ENCODE assay signal across 17 cellular contexts in genomic region chr6:142714956-142715355, GRCh38.
A peak's percentile ranks its signal among the peaks of the same experiment; 100 is the strongest.
DNase-seq lines count a peak whose midpoint lies in the region; ATAC-seq, FAIRE-seq and TF ChIP-seq lines count a peak whose summit lies in the region.
"Had no signal": no experiment of that assay in that cellular context is flagged by ENCODE, and none has a peak within 500 bp of the region (broad histone marks: within the 10 kb centered on the region; RNA-seq: fewer than 3 reads in every experiment).

No MANE protein-coding gene starts in this region.

- no peak for TF ChIP-seq RAD21 in H1 (IDR thresholded peaks at IDR 0.05 in 1 of 2, conservative IDR thresholded peaks at IDR 0.05 in 1 of 2; ENCODE audit: low read depth in 2 of 2, low read length in 2 of 2)
- no peak for TF ChIP-seq RAD21 in SK-N-SH (IDR thresholded peaks at IDR 0.05; ENCODE audit: low read length)

- no peak overlapping the region for H3K14ac ChIP-seq in H1 (ENCODE audit: insufficient read length)

- FAIRE-seq in H1 (lab: Jason Lieb, UNC), result no peak
- FAIRE-seq: GM12878, GM18507 had no signal

- peak overlapping the region in 9 of 11 experiments; percentile 35 to 65 (median 59); a peak in 15 of 22 replicates for H3K4me2 ChIP-seq in BLaER1 treated with 17β-estradiol and CSF1 and Interleukin-3, amounts not matched to agents 10 nM and 100 nM
- H3K4me2 ChIP-seq in H1 (ENCODE audit: insufficient read depth in 1 of 2, low read depth in 2 of 2, low read length in 2 of 2), result no peak overlapping the region
- H3K4me2 ChIP-seq in parathyroid adenoma (ENCODE audit: low read length), result no peak overlapping the region
- no peak overlapping the region for H3K4me2 ChIP-seq in SK-N-SH

- H3K27ac ChIP-seq in BLaER1 treated with 17β-estradiol and CSF1 and Interleukin-3, amounts not matched to agents 10 nM and 100 nM, result peak overlapping the region in 5 of 11 experiments; percentile 16 to 60 (median 44); a peak in 5 of 22 replicates
- H3K27ac ChIP-seq in H1 (ENCODE audit: low read depth, low read length), result no peak overlapping the region
- H3K27ac ChIP-seq in parathyroid adenoma, result no peak overlapping the region
- no peak overlapping the region for H3K27ac ChIP-seq in SK-N-SH (ENCODE audit: low read depth in 2 of 2, low read length in 1 of 2)

- no peak overlapping the region for H3K4ac ChIP-seq in H1 (replicated peaks; ENCODE audit: insufficient read length, low read depth, low read length)

- peak overlapping the region; percentile 45 for H2AFZ ChIP-seq in H1 (ENCODE audit: low read length)
- H2AFZ ChIP-seq in parathyroid adenoma, result peak overlapping the region; percentile 35
- no peak overlapping the region for H2AFZ ChIP-seq in SK-N-SH (ENCODE audit: low read depth)

- H2BK12ac ChIP-seq in H1 (ENCODE audit: low read depth, low read length), result no peak overlapping the region

- no peak overlapping the region for H2BK120ac ChIP-seq in H1 (replicated peaks; ENCODE audit: low read depth, low read length)

- POLR2A ChIA-PET in WTC11 (lab: Charles Lee), result no interaction called here
- POLR2A ChIA-PET in H1 (lab: Charles Lee; ENCODE audit: partially characterized antibody), result no interaction called here
- POLR2A ChIA-PET in SK-N-SH (lab: Yijun Ruan, JAX), result no interaction called here

- H3K27me3 ChIP-seq in BLaER1 treated with 17β-estradiol and CSF1 and Interleukin-3, amounts not matched to agents 10 nM and 100 nM, result no peaks in the 10 kb centered on the region
- H3K27me3 ChIP-seq in H1 (replicated peaks in 1 of 4; ENCODE audit: control insufficient read depth in 3 of 4, extremely low read depth in 1 of 4, insufficient read depth in 3 of 4, low read length in 3 of 4) (no peaks in the 10 kb centered on the region), parathyroid adenoma (ENCODE audit: control insufficient read depth, insufficient read depth, low read length) (no peaks in the 10 kb centered on the region), SK-N-SH (ENCODE audit: insufficient read depth) (no peaks in the 10 kb centered on the region)

- H3K9me3 Mint-ChIP-seq in WTC11, result peaks cover 15% of the 10 kb centered on the region

- H3K9me2 ChIP-seq in SK-N-SH, result no peaks in the 10 kb centered on the region

- no peak overlapping the region for H3K56ac ChIP-seq in H1 (replicated peaks; ENCODE audit: insufficient read length, low read depth, low read length)

- no peak overlapping the region for H2BK15ac ChIP-seq in H1 (ENCODE audit: low read length)

- peaks cover 15% of the 10 kb centered on the region for H3K4me1 Mint-ChIP-seq in WTC11

- no peak overlapping the region for H4K5ac ChIP-seq in H1 (ENCODE audit: insufficient read length, low read depth, low read length)

- TF ChIP-seq CTCF in WTC11 (IDR thresholded peaks at IDR 0.05) (no peak), H1 (IDR thresholded peaks at IDR 0.05; ENCODE audit: control extremely low read depth in 1 of 3, insufficient read depth in 1 of 3, low read depth in 1 of 3, low read length in 3 of 3) (no peak), parathyroid adenoma (IDR thresholded peaks at IDR 0.05) (no peak), SK-N-SH (IDR thresholded peaks at IDR 0.05) (no peak)

- peak overlapping the region; percentile 1; the same call in 1 of the 2 replicates for H3K18ac ChIP-seq in H1 (ENCODE audit: extremely low read depth, low read length)

- CTCF ChIA-PET in WTC11 (lab: Charles Lee) (interaction anchor here (1.1 to 1.8 kb wide), 3 partner anchors 18 to 240 kb away, joined by 3 to 7 read pairs (median 4); no protein-coding TSS in a partner anchor), H1 (lab: Charles Lee; ENCODE audit: partially characterized antibody) (interaction anchor here (0.9 to 1.9 kb wide), 7 partner anchors 16 to 312 kb away, joined by 3 to 6 read pairs (median 3); no protein-coding TSS in a partner anchor), SK-N-SH (lab: Yijun Ruan, JAX) (interaction anchor here (0.9 to 1.4 kb wide), 3 partner anchors 12 to 22 kb away, joined by 3 read pairs; no protein-coding TSS in a partner anchor)

- no peaks in the 10 kb centered on the region for H3K27me3 Mint-ChIP-seq in WTC11 (ENCODE audit: low read depth)
- H3K27me3 Mint-ChIP-seq: CD4-positive, alpha-beta T cell had no signal

- H3K23me2 ChIP-seq in H1 (ENCODE audit: low read depth, low read length), result no peaks in the 10 kb centered on the region

- H3F3A ChIP-seq in SK-N-SH (replicated peaks; ENCODE audit: insufficient read depth), result no peaks in the 10 kb centered on the region

- H3K36me3 ChIP-seq in BLaER1 treated with 17β-estradiol and CSF1 and Interleukin-3, amounts not matched to agents 10 nM and 100 nM, result peaks cover 0 to 9% (median 0%) of the 10 kb centered on the region in 11 experiments; a peak in 1 of 22 replicates
- H3K36me3 ChIP-seq in H1 (ENCODE audit: control insufficient read depth in 2 of 4, insufficient read depth in 4 of 4, low read length in 3 of 4) (no peaks in the 10 kb centered on the region), parathyroid adenoma (ENCODE audit: control insufficient read depth, insufficient read depth, low read length) (no peaks in the 10 kb centered on the region), SK-N-SH (replicated peaks in 1 of 2; ENCODE audit: control insufficient read depth in 1 of 2, insufficient read depth in 2 of 2, low read length in 1 of 2) (no peaks in the 10 kb centered on the region)
- H3K36me3 ChIP-seq: HAP-1 had no signal

- H3K27ac Mint-ChIP-seq in WTC11, result no peak overlapping the region
- H3K27ac Mint-ChIP-seq: CD4-positive, alpha-beta T cell had no signal

- peaks cover 15 to 25% (median 18%) of the 10 kb centered on the region in 10 experiments for H3K4me1 ChIP-seq in BLaER1 treated with 17β-estradiol and CSF1 and Interleukin-3, amounts not matched to agents 10 nM and 100 nM
- H3K4me1 ChIP-seq in H1 (replicated peaks in 1 of 4; ENCODE audit: control insufficient read depth in 3 of 4, insufficient read depth in 4 of 4, low read length in 3 of 4) (peaks cover 0 to 7% (median 0%) of the 10 kb centered on the region in 4 experiments; a peak in 1 of 7 replicates), parathyroid adenoma (peaks cover 2% of the 10 kb centered on the region), SK-N-SH (ENCODE audit: control insufficient read depth in 1 of 2, insufficient read depth in 2 of 2, low read depth in 1 of 2, low read length in 1 of 2) (no peaks in the 10 kb centered on the region; a peak in 1 of 4 replicates)
- H3K4me1 ChIP-seq: HAP-1 had no signal

- no peak overlapping the region for H2BK20ac ChIP-seq in H1 (ENCODE audit: low read length)

- no peak overlapping the region for H4K91ac ChIP-seq in H1 (replicated peaks; ENCODE audit: insufficient read length, low read length)

- H3K36me3 Mint-ChIP-seq in WTC11, result no peaks in the 10 kb centered on the region

- H3K79me1 ChIP-seq in H1 (ENCODE audit: low read depth, low read length), result no peaks in the 10 kb centered on the region

- no peak overlapping the region for H3K4me3 Mint-ChIP-seq in WTC11
- H3K4me3 Mint-ChIP-seq: CD4-positive, alpha-beta T cell had no signal

- no peak overlapping the region for H4K8ac ChIP-seq in H1 (ENCODE audit: extremely low read depth, insufficient read depth, low read length)

- H3K79me2 ChIP-seq in H1 (ENCODE audit: control insufficient read depth in 1 of 2, insufficient read depth in 2 of 2, low read length in 2 of 2) (no peaks in the 10 kb centered on the region), parathyroid adenoma (no peaks in the 10 kb centered on the region), SK-N-SH (ENCODE audit: insufficient read depth) (no peaks in the 10 kb centered on the region)

- H2BK5ac ChIP-seq in H1 (ENCODE audit: low read depth, low read length), result no peak overlapping the region

- H3K23ac ChIP-seq in H1 (ENCODE audit: insufficient read length), result no peak overlapping the region

- no peak overlapping the region for H2AK5ac ChIP-seq in H1 (ENCODE audit: low read depth, low read length)

- DNase-seq in WTC11 (ENCODE audit: low spot score), result no peak
- no peak for DNase-seq in H1 (ENCODE audit: low read depth in 1 of 2, low spot score in 2 of 2)
- DNase-seq in activated CD4-positive, alpha-beta T cell treated with anti-CD3 and anti-CD28 coated beads, Interleukin-2, amount 50 U/mL, for 1 hour, result no peak
- no peak for DNase-seq in SK-N-SH
- DNase-seq: 8988T; AML-193; Calu3; CD4-positive, alpha-beta T cell; DMS 273 treated with DMSO at 0.1 percent for 48 hours; GOT3; IMR-90 had no signal

- peaks cover 19 to 58% (median 36%) of the 10 kb centered on the region in 11 experiments for H3K9me3 ChIP-seq in BLaER1 treated with 17β-estradiol and CSF1 and Interleukin-3, amounts not matched to agents 10 nM and 100 nM (replicated peaks in 1 of 11)
- H3K9me3 ChIP-seq in H1 (ENCODE audit: insufficient read depth in 2 of 2, low read depth in 1 of 2, low read length in 1 of 2), result no peaks in the 10 kb centered on the region
- no peaks in the 10 kb centered on the region for H3K9me3 ChIP-seq in parathyroid adenoma (ENCODE audit: control insufficient read depth, low read length)
- no peaks in the 10 kb centered on the region for H3K9me3 ChIP-seq in SK-N-SH
- H3K9me3 ChIP-seq: HAP-1 had no signal

- peak; percentile 28 for ATAC-seq in WTC11
- ATAC-seq in HG03460 (IDR thresholded peaks at IDR 0.05; ENCODE audit: unreplicated experiment), result no peak

- no peaks in the 10 kb centered on the region for H4K20me1 ChIP-seq in BLaER1 treated with 17β-estradiol and CSF1 and Interleukin-3, amounts not matched to agents 10 nM and 100 nM
- H4K20me1 ChIP-seq in H1 (replicated peaks in 1 of 2; ENCODE audit: control insufficient read depth in 1 of 2, insufficient read depth in 2 of 2, low read length in 2 of 2) (no peaks in the 10 kb centered on the region), SK-N-SH (ENCODE audit: insufficient read depth) (no peaks in the 10 kb centered on the region)

- no peak for TF ChIP-seq POLR2A in H1 (IDR thresholded peaks at IDR 0.05; ENCODE audit: control extremely low read depth in 1 of 2, low read depth in 2 of 2, low read length in 2 of 2)

- 89% methylated on average over 5 of the region's 5 CpGs; no CpG with 5 or more reads in 1 of the 2 experiments for WGBS in H1 (ENCODE audit: extremely low coverage in 1 of 2, insufficient coverage in 1 of 2, insufficient read length in 1 of 2, insufficient replicate concordance in 2 of 2, low coverage in 1 of 2, low lambda C conversion rate in 2 of 2, missing lambda C conversion rate in 1 of 2), 2 experiments
- WGBS in SK-N-SH (ENCODE audit: low lambda C conversion rate), result 92% methylated on average over 5 of the region's 5 CpGs

- no peak overlapping the region for H3K4me3 ChIP-seq in BLaER1 treated with 17β-estradiol and CSF1 and Interleukin-3, amounts not matched to agents 10 nM and 100 nM
- H3K4me3 ChIP-seq in H1 (ENCODE audit: extremely low read depth in 1 of 4, insufficient read depth in 2 of 4, low read depth in 3 of 4, low read length in 4 of 4) (no peak overlapping the region), parathyroid adenoma (ENCODE audit: low read depth, low read length) (no peak overlapping the region), SK-N-SH (ENCODE audit: low read depth in 2 of 2, low read length in 1 of 2) (no peak overlapping the region)
- H3K4me3 ChIP-seq: GM12878, HAP-1 had no signal

- H3K9ac ChIP-seq in BLaER1 treated with 17β-estradiol and CSF1 and Interleukin-3, amounts not matched to agents 10 nM and 100 nM, result no peak overlapping the region
- H3K9ac ChIP-seq in H1 (replicated peaks in 1 of 4; ENCODE audit: extremely low read depth in 1 of 4, low read depth in 3 of 4, low read length in 3 of 4) (no peak overlapping the region), parathyroid adenoma (no peak overlapping the region), SK-N-SH (no peak overlapping the region)

- TF ChIP-seq EP300 in H1 (IDR thresholded peaks at IDR 0.05; ENCODE audit: borderline replicate concordance in 1 of 2, low read depth in 2 of 2, low read length in 2 of 2), result no peak
- no peak for TF ChIP-seq EP300 in SK-N-SH (IDR thresholded peaks at IDR 0.05; ENCODE audit: borderline replicate concordance in 1 of 2, low read depth in 1 of 2, low read length in 1 of 2)

Comparison
In these comparisons a context has a peak if more than half of its experiments do, and no peak if none do; other contexts are left out.
1. H3K4me2 ChIP-seq: peak in BLaER1 treated with 17β-estradiol and CSF1 and Interleukin-3, amounts not matched to agents 10 nM and 100 nM (9 of 11); none in H1 (0 of 2), parathyroid adenoma (single experiment) and SK-N-SH (single experiment).